8 cellular contexts compared by ENCODE assay signal in genomic region chr7:143288836-143289235, GRCh38. TPM values are rescaled to one million over a fixed set of nuclear protein-coding genes. Genes with fewer than 3 reads are reported as not detected.
DNase-seq lines count a peak whose midpoint lies in the region; ATAC-seq and TF ChIP-seq lines count a peak whose summit lies in the region.

No MANE protein-coding gene starts in this region.

- intact Hi-C loops in activated T-helper 1 cell treated with anti-CD3 and anti-CD28 coated beads, Interleukin-12 subunit alpha, Interleukin-12 subunit beta, Interleukin-2, Interleukin-4 antibody, amounts not matched to agents 30 ng/mL and 10 ng/mL and 1 ng/mL, durations not matched to agents 14 hours and 24 hours and 36 hours (cut with micrococcal nuclease): loop anchor here (1.0 to 10.0 kb wide), 9 partner anchors 10 to 1554 kb away; partner anchors contain the start of genes GSTK1, SSBP1 and TCAF1

- peaks cover 6 to 63% (median 61%) of the 10 kb centered on the region in 5 donors for H3K4me1 ChIP-seq in subcutaneous abdominal adipose tissue (ENCODE audit: control insufficient read depth in 5 of 5, insufficient read depth in 5 of 5, low read length in 5 of 5)

- H3K4me1 Mint-ChIP-seq in activated T-helper 1 cell treated with anti-CD3 and anti-CD28 coated beads, Interleukin-12 subunit alpha, Interleukin-12 subunit beta, Interleukin-2, Interleukin-4 antibody, amounts not matched to agents 30 ng/mL and 10 ng/mL and 1 ng/mL, durations not matched to agents 14 hours and 24 hours and 36 hours (ENCODE audit: low read depth): peaks cover 61% of the 10 kb centered on the region
- H3K4me1 Mint-ChIP-seq in immature natural killer cell: peaks cover 39 to 48% of the 10 kb centered on the region in 2 donors

- H3K9ac ChIP-seq in subcutaneous abdominal adipose tissue (ENCODE audit: low read length in 5 of 5): peak overlapping the region; percentile 39 to 91 (median 88)

- peak overlapping the region; percentile 69 for H3K27ac ChIP-seq in subcutaneous abdominal adipose tissue (ENCODE audit: low read depth, low read length)

- H3K9me3 ChIP-seq in subcutaneous abdominal adipose tissue (ENCODE audit: control insufficient read depth in 5 of 5, low read length in 5 of 5): no peaks in the 10 kb centered on the region

- H3K27ac Mint-ChIP-seq in activated T-helper 1 cell treated with anti-CD3 and anti-CD28 coated beads, Interleukin-12 subunit alpha, Interleukin-12 subunit beta, Interleukin-2, Interleukin-4 antibody, amounts not matched to agents 30 ng/mL and 10 ng/mL and 1 ng/mL, durations not matched to agents 14 hours and 24 hours and 36 hours: peak overlapping the region; percentile 85
- H3K27ac Mint-ChIP-seq in immature natural killer cell: peak overlapping the region; percentile 82 to 97 (median 92)

- H3K9me3 Mint-ChIP-seq in activated T-helper 1 cell treated with anti-CD3 and anti-CD28 coated beads, Interleukin-12 subunit alpha, Interleukin-12 subunit beta, Interleukin-2, Interleukin-4 antibody, amounts not matched to agents 30 ng/mL and 10 ng/mL and 1 ng/mL, durations not matched to agents 14 hours and 24 hours and 36 hours: peaks cover 4% of the 10 kb centered on the region
- no peaks in the 10 kb centered on the region for H3K9me3 Mint-ChIP-seq in immature natural killer cell

- peaks cover 2 to 23% (median 19%) of the 10 kb centered on the region in 5 donors for H3K36me3 ChIP-seq in subcutaneous abdominal adipose tissue (ENCODE audit: control insufficient read depth in 5 of 5, insufficient read depth in 5 of 5, low read length in 5 of 5)

- DNase-seq in AG10803 (ENCODE audit: low read depth): peak; percentile 34
- no peak for DNase-seq in activated T-helper 1 cell treated with anti-CD3 and anti-CD28 coated beads, Interleukin-12 subunit alpha, Interleukin-12 subunit beta, Interleukin-2, Interleukin-4 antibody, amounts not matched to agents 30 ng/mL and 10 ng/mL and 1 ng/mL, durations not matched to agents 14 hours and 24 hours and 36 hours (ENCODE audit: low spot score)
- no peak for DNase-seq in immature natural killer cell

- ATAC-seq in GM21619 (IDR thresholded peaks at IDR 0.05; ENCODE audit: unreplicated experiment): peak; percentile 1
- no peak for ATAC-seq in HG03045 (IDR thresholded peaks at IDR 0.05; ENCODE audit: unreplicated experiment)
- no peak for ATAC-seq in HG02798 (IDR thresholded peaks at IDR 0.05; ENCODE audit: poor library complexity, unreplicated experiment)
- no peak for ATAC-seq in GM19023 (IDR thresholded peaks at IDR 0.05; ENCODE audit: unreplicated experiment)

- no peaks in the 10 kb centered on the region for H3K27me3 ChIP-seq in subcutaneous abdominal adipose tissue (ENCODE audit: control insufficient read depth in 5 of 5, insufficient read depth in 4 of 5, low read length in 5 of 5)

- no peaks in the 10 kb centered on the region for H3K27me3 Mint-ChIP-seq in activated T-helper 1 cell treated with anti-CD3 and anti-CD28 coated beads, Interleukin-12 subunit alpha, Interleukin-12 subunit beta, Interleukin-2, Interleukin-4 antibody, amounts not matched to agents 30 ng/mL and 10 ng/mL and 1 ng/mL, durations not matched to agents 14 hours and 24 hours and 36 hours (ENCODE audit: insufficient read depth)
- H3K27me3 Mint-ChIP-seq in immature natural killer cell (ENCODE audit: low read depth in 3 of 3): peaks cover 4 to 9% (median 5%) of the 10 kb centered on the region in 3 donors

- TF ChIP-seq CTCF in AG10803 (conservative IDR thresholded peaks at IDR 0.05; ENCODE audit: low read length): no peak

- peak overlapping the region; percentile 88 for H3K4me3 ChIP-seq in AG10803 (ENCODE audit: low read length)
- H3K4me3 ChIP-seq in subcutaneous abdominal adipose tissue (ENCODE audit: low read depth in 1 of 5, low read length in 5 of 5): peak overlapping the region; percentile 77 to 94 (median 88)

- H3K36me3 Mint-ChIP-seq in activated T-helper 1 cell treated with anti-CD3 and anti-CD28 coated beads, Interleukin-12 subunit alpha, Interleukin-12 subunit beta, Interleukin-2, Interleukin-4 antibody, amounts not matched to agents 30 ng/mL and 10 ng/mL and 1 ng/mL, durations not matched to agents 14 hours and 24 hours and 36 hours (ENCODE audit: low read depth): peaks cover 36% of the 10 kb centered on the region
- H3K36me3 Mint-ChIP-seq in immature natural killer cell: peaks cover 4 to 13% (median 12%) of the 10 kb centered on the region in 3 donors

- H3K4me3 Mint-ChIP-seq in activated T-helper 1 cell treated with anti-CD3 and anti-CD28 coated beads, Interleukin-12 subunit alpha, Interleukin-12 subunit beta, Interleukin-2, Interleukin-4 antibody, amounts not matched to agents 30 ng/mL and 10 ng/mL and 1 ng/mL, durations not matched to agents 14 hours and 24 hours and 36 hours: peak overlapping the region; percentile 94
- H3K4me3 Mint-ChIP-seq in immature natural killer cell: peak overlapping the region; percentile 93 to 98 (median 95)

RNA-seq across cellular contexts. Expression of gene CASP2, which starts 0.7 kb away (rescaled TPM):
- total RNA-seq in activated T-helper 1 cell treated with anti-CD3 and anti-CD28 coated beads, Interleukin-12 subunit alpha, Interleukin-12 subunit beta, Interleukin-2, Interleukin-4 antibody, amounts not matched to agents 30 ng/mL and 10 ng/mL and 1 ng/mL, durations not matched to agents 14 hours and 24 hours and 36 hours: 107 and 110 TPM in 2 replicates
- polyA plus RNA-seq in immature natural killer cell: 10 to 100 TPM in 1 of 3 donors, 1 to 10 TPM in 2; 8.8 to 24.2 (median 9.8) TPM

RNA-seq across cellular contexts. Expression of gene TMEM139, which starts 4.1 kb away (rescaled TPM):
- 0.73 TPM in 1 of 2 replicates, not detected in the other for total RNA-seq in activated T-helper 1 cell treated with anti-CD3 and anti-CD28 coated beads, Interleukin-12 subunit alpha, Interleukin-12 subunit beta, Interleukin-2, Interleukin-4 antibody, amounts not matched to agents 30 ng/mL and 10 ng/mL and 1 ng/mL, durations not matched to agents 14 hours and 24 hours and 36 hours
- not detected for polyA plus RNA-seq in immature natural killer cell

RNA-seq across cellular contexts. Expression of gene GSTK1, which starts 25.6 kb away (rescaled TPM):
- 134 and 135 TPM in 2 replicates for total RNA-seq in activated T-helper 1 cell treated with anti-CD3 and anti-CD28 coated beads, Interleukin-12 subunit alpha, Interleukin-12 subunit beta, Interleukin-2, Interleukin-4 antibody, amounts not matched to agents 30 ng/mL and 10 ng/mL and 1 ng/mL, durations not matched to agents 14 hours and 24 hours and 36 hours
- polyA plus RNA-seq in immature natural killer cell: 100 to 1,000 TPM; 238 to 266 (median 252) TPM

RNA-seq across cellular contexts. Expression of gene CLCN1, which starts 27.1 kb away (rescaled TPM):
- total RNA-seq in activated T-helper 1 cell treated with anti-CD3 and anti-CD28 coated beads, Interleukin-12 subunit alpha, Interleukin-12 subunit beta, Interleukin-2, Interleukin-4 antibody, amounts not matched to agents 30 ng/mL and 10 ng/mL and 1 ng/mL, durations not matched to agents 14 hours and 24 hours and 36 hours: not detected in 2 replicates
- under 1 TPM in 1 of 3 donors, not detected in 2; 0.07 TPM for polyA plus RNA-seq in immature natural killer cell
